In the genomic region with DNA sequence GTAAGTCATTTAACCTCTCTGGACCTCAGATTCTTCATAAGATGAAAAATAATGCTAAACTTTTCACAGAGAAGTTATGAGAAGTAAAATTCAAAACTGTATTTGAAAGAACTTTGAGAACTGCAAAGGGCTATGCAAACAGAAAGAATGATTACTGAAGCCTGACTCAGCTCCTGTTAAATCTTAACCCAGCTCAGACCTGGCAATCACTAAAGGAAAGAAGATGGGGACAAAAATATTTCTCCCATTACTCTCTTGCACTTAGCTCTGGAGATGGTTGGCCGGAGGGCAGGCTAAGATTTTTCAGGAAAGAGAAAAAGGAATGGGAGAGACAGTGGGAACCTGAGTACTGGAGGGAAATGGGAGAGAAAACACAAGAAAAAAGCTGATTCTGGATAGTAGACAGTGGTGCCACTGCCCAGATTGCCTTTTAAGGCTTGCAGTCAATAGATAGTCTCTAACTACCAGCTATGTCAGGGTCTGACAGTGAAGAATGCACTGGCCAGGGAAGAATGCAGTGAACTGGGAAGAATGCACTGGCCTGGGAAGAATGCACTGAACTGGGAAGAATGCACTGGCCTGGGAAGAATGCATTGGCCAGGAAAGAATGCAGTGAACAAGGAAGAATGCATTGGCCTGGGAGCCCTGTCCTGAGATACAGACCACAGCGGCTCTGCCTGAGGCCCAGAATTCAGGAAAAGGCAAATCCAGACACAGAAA, we compare ENCODE assay signal across 9 cellular contexts. TPM values are rescaled to one million over a fixed set of nuclear protein-coding genes. Genes with fewer than 3 reads are reported as not detected.
A peak's percentile ranks its signal among the peaks of the same experiment; 100 is the strongest.
DNase-seq lines count a peak whose midpoint lies in the region; ATAC-seq and TF ChIP-seq lines count a peak whose summit lies in the region.
"Had no signal": no experiment of that assay in that cellular context is flagged by ENCODE, and none has a peak within 500 bp of the region (broad histone marks: within the 10 kb centered on the region; RNA-seq: fewer than 3 reads in every experiment).

No MANE protein-coding gene starts in this region.

- peaks cover 7% of the 10 kb centered on the region for H3K9me3 Mint-ChIP-seq in activated naive CD8-positive, alpha-beta T cell treated with anti-CD3 and anti-CD28 coated beads for 36 hours

- H3K4me1 ChIP-seq in mucosa of descending colon (ENCODE audit: low read depth): no peaks in the 10 kb centered on the region

- H3K27ac Mint-ChIP-seq in activated naive CD8-positive, alpha-beta T cell treated with anti-CD3 and anti-CD28 coated beads for 36 hours: peak overlapping the region; percentile 88

- H3K4me3 ChIP-seq in mucosa of descending colon: no peak overlapping the region

- H3K27me3 Mint-ChIP-seq in activated naive CD8-positive, alpha-beta T cell treated with anti-CD3 and anti-CD28 coated beads for 36 hours: no peaks in the 10 kb centered on the region

- DNase-seq in GM03348 (ENCODE audit: low spot score) (peak; percentile 56), mucosa of descending colon (no peak), NCI-H2196 treated with DMSO at 0.1 percent for 48 hours (lab: John Stamatoyannopoulos, UW; ENCODE audit: unreplicated experiment) (no peak)
- no peak for DNase-seq in activated naive CD8-positive, alpha-beta T cell treated with anti-CD3 and anti-CD28 coated beads for 36 hours
- no peak for DNase-seq in stimulated activated naive CD4-positive, alpha-beta T cell (lab: John Stamatoyannopoulos, UW)
- DNase-seq: RPMI8226 had no signal

- ATAC-seq in HG02798 (IDR thresholded peaks at IDR 0.05; ENCODE audit: poor library complexity, unreplicated experiment) (peak; percentile 32), mucosa of descending colon (peak; percentile 55), GM21717 (IDR thresholded peaks at IDR 0.05; ENCODE audit: unreplicated experiment) (no peak), HG03280 (IDR thresholded peaks at IDR 0.05; ENCODE audit: unreplicated experiment) (no peak)

- peaks cover 52% of the 10 kb centered on the region for H3K4me1 Mint-ChIP-seq in activated naive CD8-positive, alpha-beta T cell treated with anti-CD3 and anti-CD28 coated beads for 36 hours

- H3K36me3 Mint-ChIP-seq in activated naive CD8-positive, alpha-beta T cell treated with anti-CD3 and anti-CD28 coated beads for 36 hours: peaks cover 14% of the 10 kb centered on the region

- no peaks in the 10 kb centered on the region for H3K36me3 ChIP-seq in mucosa of descending colon (ENCODE audit: low read depth)

- TF ChIP-seq CTCF in mucosa of descending colon (IDR thresholded peaks at IDR 0.05): no peak

- H3K9me3 ChIP-seq in mucosa of descending colon: no peaks in the 10 kb centered on the region

- no peak overlapping the region for H3K4me3 Mint-ChIP-seq in activated naive CD8-positive, alpha-beta T cell treated with anti-CD3 and anti-CD28 coated beads for 36 hours

- intact Hi-C loops in mucosa of descending colon (cut with DNase I, micrococcal nuclease): no loop called here

RNA-seq across cellular contexts. Expression of gene CEMIP2, which starts 25.2 kb away (rescaled TPM):
- 10 to 100 TPM; 69.0 to 71.2 TPM for total RNA-seq in activated naive CD8-positive, alpha-beta T cell treated with anti-CD3 and anti-CD28 coated beads for 36 hours
- 100 to 1,000 TPM in 1 of 3 donors, 10 to 100 TPM in 2; 63.6 to 124 (median 99.3) TPM for total RNA-seq in mucosa of descending colon

Comparison
In these comparisons a context has a peak if more than half of its experiments do, and no peak if none do; other contexts are left out.
1. ATAC-seq: peak in HG02798 (single experiment) and mucosa of descending colon (single experiment); none in GM21717 (single experiment) and HG03280 (single experiment).